Comparison of ENCODE assay signal across 2 cellular contexts in genomic region chr11:16781821-16782220, GRCh38.
TF ChIP-seq lines count a peak whose summit lies in the region.

No MANE protein-coding gene starts in this region.

TF ChIP-seq in HCT116, 20 proteins besides CTCF, POLR2A, EP300 and RAD21:
- TF ChIP-seq REST (IDR thresholded peaks at IDR 0.05; ENCODE audit: low read depth) (no peak), POLR2AphosphoS5 (IDR thresholded peaks at IDR 0.05; ENCODE audit: low read depth, low read length) (no peak), ZFX (IDR thresholded peaks at IDR 0.05) (no peak), EZH2 (IDR thresholded peaks at IDR 0.05) (no peak), SP1 (IDR thresholded peaks at IDR 0.05; ENCODE audit: low read depth) (no peak), YY1 (IDR thresholded peaks at IDR 0.05; ENCODE audit: extremely low read depth, insufficient replicate concordance, low read depth, low read length) (no peak), SRF (IDR thresholded peaks at IDR 0.05; ENCODE audit: low read depth) (no peak), EZH2phosphoT487 (IDR thresholded peaks at IDR 0.05; ENCODE audit: borderline replicate concordance) (no peak), ELF1 (IDR thresholded peaks at IDR 0.05; ENCODE audit: borderline replicate concordance, low read depth) (no peak), FOSL1 (IDR thresholded peaks at IDR 0.05; ENCODE audit: low read depth) (no peak), JUND (IDR thresholded peaks at IDR 0.05) (no peak), SIN3A (IDR thresholded peaks at IDR 0.05; ENCODE audit: low read depth) (no peak)

TF ChIP-seq in H1, 55 proteins besides CTCF, POLR2A, EP300 and RAD21:
- TF ChIP-seq SAP30 (IDR thresholded peaks at IDR 0.05; ENCODE audit: insufficient read depth, insufficient replicate concordance, low read length): no peak
- no peak for TF ChIP-seq KDM4A (IDR thresholded peaks at IDR 0.05; ENCODE audit: low read depth, low read length, severe bottlenecking)
- no peak for TF ChIP-seq HDAC6 (IDR thresholded peaks at IDR 0.05; ENCODE audit: low read depth, low read length)
- TF ChIP-seq BACH1 (IDR thresholded peaks at IDR 0.05; ENCODE audit: low read length): no peak
- TF ChIP-seq SUZ12 (IDR thresholded peaks at IDR 0.05; ENCODE audit: low read length): no peak
- TF ChIP-seq CEBPB (IDR thresholded peaks at IDR 0.05; ENCODE audit: low read depth, low read length): no peak
- TF ChIP-seq CHD1 (IDR thresholded peaks at IDR 0.05; ENCODE audit: low read depth, low read length): no peak
